In genomic region chr17:46770818-46771600, GRCh38 we compare ENCODE assay signal across 1 cellular context.
A peak's percentile ranks its signal among the peaks of the same experiment; 100 is the strongest.
TF ChIP-seq lines count a peak whose summit lies in the region.

No MANE protein-coding gene starts in this region.

TF ChIP-seq in HCT116, 20 proteins besides CTCF, POLR2A, EP300 and RAD21:
- no peak for TF ChIP-seq YY1 (IDR thresholded peaks at IDR 0.05; ENCODE audit: extremely low read depth, insufficient replicate concordance, low read depth, low read length)
- TF ChIP-seq TCF7L2 (IDR thresholded peaks at IDR 0.05; ENCODE audit: borderline replicate concordance, extremely low read depth, insufficient read depth, insufficient read length): no peak
- TF ChIP-seq, protein P1, sequence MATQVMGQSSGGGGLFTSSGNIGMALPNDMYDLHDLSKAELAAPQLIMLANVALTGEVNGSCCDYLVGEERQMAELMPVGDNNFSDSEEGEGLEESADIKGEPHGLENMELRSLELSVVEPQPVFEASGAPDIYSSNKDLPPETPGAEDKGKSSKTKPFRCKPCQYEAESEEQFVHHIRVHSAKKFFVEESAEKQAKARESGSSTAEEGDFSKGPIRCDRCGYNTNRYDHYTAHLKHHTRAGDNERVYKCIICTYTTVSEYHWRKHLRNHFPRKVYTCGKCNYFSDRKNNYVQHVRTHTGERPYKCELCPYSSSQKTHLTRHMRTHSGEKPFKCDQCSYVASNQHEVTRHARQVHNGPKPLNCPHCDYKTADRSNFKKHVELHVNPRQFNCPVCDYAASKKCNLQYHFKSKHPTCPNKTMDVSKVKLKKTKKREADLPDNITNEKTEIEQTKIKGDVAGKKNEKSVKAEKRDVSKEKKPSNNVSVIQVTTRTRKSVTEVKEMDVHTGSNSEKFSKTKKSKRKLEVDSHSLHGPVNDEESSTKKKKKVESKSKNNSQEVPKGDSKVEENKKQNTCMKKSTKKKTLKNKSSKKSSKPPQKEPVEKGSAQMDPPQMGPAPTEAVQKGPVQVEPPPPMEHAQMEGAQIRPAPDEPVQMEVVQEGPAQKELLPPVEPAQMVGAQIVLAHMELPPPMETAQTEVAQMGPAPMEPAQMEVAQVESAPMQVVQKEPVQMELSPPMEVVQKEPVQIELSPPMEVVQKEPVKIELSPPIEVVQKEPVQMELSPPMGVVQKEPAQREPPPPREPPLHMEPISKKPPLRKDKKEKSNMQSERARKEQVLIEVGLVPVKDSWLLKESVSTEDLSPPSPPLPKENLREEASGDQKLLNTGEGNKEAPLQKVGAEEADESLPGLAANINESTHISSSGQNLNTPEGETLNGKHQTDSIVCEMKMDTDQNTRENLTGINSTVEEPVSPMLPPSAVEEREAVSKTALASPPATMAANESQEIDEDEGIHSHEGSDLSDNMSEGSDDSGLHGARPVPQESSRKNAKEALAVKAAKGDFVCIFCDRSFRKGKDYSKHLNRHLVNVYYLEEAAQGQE (IDR thresholded peaks at IDR 0.05; ENCODE audit: low read depth): no peak
- TF ChIP-seq CEBPB (IDR thresholded peaks at IDR 0.05; ENCODE audit: low read depth): no peak
- no peak for TF ChIP-seq EZH2 (IDR thresholded peaks at IDR 0.05)
- TF ChIP-seq ELF1 (IDR thresholded peaks at IDR 0.05; ENCODE audit: borderline replicate concordance, low read depth): no peak
- TF ChIP-seq ZBTB33 (IDR thresholded peaks at IDR 0.05; ENCODE audit: extremely low read depth, insufficient replicate concordance, low read length): no peak
- no peak for TF ChIP-seq SRF (IDR thresholded peaks at IDR 0.05; ENCODE audit: low read depth)
- TF ChIP-seq EZH2phosphoT487 (IDR thresholded peaks at IDR 0.05; ENCODE audit: borderline replicate concordance): no peak
- TF ChIP-seq MAX (IDR thresholded peaks at IDR 0.05): peak; percentile 80
- peak; percentile 67 for TF ChIP-seq EGR1 (IDR thresholded peaks at IDR 0.05; ENCODE audit: low read depth)
- TF ChIP-seq SP1 (IDR thresholded peaks at IDR 0.05; ENCODE audit: low read depth): no peak
- TF ChIP-seq JUND (IDR thresholded peaks at IDR 0.05): no peak
- TF ChIP-seq SIN3A (IDR thresholded peaks at IDR 0.05; ENCODE audit: low read depth): no peak
- peak; percentile 29; the same call in 1 of the 2 replicates for TF ChIP-seq FOSL1 (IDR thresholded peaks at IDR 0.05; ENCODE audit: low read depth)
- TF ChIP-seq, protein P2, sequence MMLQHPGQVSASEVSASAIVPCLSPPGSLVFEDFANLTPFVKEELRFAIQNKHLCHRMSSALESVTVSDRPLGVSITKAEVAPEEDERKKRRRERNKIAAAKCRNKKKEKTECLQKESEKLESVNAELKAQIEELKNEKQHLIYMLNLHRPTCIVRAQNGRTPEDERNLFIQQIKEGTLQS (IDR thresholded peaks at IDR 0.05): no peak
- TF ChIP-seq POLR2AphosphoS5 (IDR thresholded peaks at IDR 0.05; ENCODE audit: low read depth, low read length): peak; percentile 78
- TF ChIP-seq ZNF274 (IDR thresholded peaks at IDR 0.05; ENCODE audit: low read depth, low read length): no peak
- no peak for TF ChIP-seq CBX3 (IDR thresholded peaks at IDR 0.05; ENCODE audit: low read depth)
- TF ChIP-seq ZFX (IDR thresholded peaks at IDR 0.05): peak; percentile 97
